17 cellular contexts compared by ENCODE assay signal in the genomic region with DNA sequence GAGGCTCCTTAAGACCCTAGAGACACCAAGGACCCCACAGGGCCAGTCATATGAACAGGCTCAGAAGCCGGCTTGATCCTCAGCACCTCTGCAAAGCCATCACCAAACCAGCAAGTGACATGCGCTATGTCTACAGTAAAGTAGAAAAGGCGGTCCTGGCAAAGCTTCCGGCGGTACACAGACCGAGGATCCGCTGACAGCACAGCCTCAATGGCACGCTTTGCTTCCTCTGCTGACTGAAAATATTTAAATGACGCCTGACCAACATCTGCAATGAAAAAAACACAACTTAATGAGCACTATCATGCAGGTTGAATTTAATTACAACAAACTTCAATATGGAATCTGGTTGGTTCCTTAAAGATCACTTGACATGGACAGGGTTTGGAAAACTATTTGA. TPM values are rescaled to one million over a fixed set of nuclear protein-coding genes. Genes with fewer than 3 reads are reported as not detected.
DNase-seq lines count a peak whose midpoint lies in the region; ATAC-seq and TF ChIP-seq lines count a peak whose summit lies in the region.
"Had no signal": no experiment of that assay in that cellular context is flagged by ENCODE, and none has a peak within 500 bp of the region (broad histone marks: within the 10 kb centered on the region; RNA-seq: fewer than 3 reads in every experiment).

No MANE protein-coding gene starts in this region.

- H3K36me3 ChIP-seq in effector memory CD4-positive, alpha-beta T cell (ENCODE audit: control insufficient read depth, insufficient read depth, low read length), result peaks cover 6% of the 10 kb centered on the region
- peaks cover 56% of the 10 kb centered on the region for H3K36me3 ChIP-seq in OCI-LY7 (ENCODE audit: insufficient read depth, low read length)

- peak overlapping the region; percentile 65 for H3K4me3 Mint-ChIP-seq in activated CD8-positive, alpha-beta memory T cell treated with anti-CD3 and anti-CD28 coated beads, Interleukin-2, amount 10 ng/mL, durations not matched to agents 7 days and 5 days
- peak overlapping the region; percentile 63 for H3K4me3 Mint-ChIP-seq in activated T-cell treated with anti-CD3 and anti-CD28 coated beads, Interleukin-2, amount 50 U/mL, for 4 hours

- H3K4me3 ChIP-seq in effector memory CD4-positive, alpha-beta T cell (ENCODE audit: insufficient read depth, low read depth, low read length, poor library complexity, severe bottlenecking), result peak overlapping the region; percentile 30
- H3K4me3 ChIP-seq in OCI-LY7 (ENCODE audit: low read depth, low read length, poor library complexity, severe bottlenecking), result no peak overlapping the region
- H3K4me3 ChIP-seq: breast epithelium, upper lobe of left lung had no signal

- no peaks in the 10 kb centered on the region for H3K27me3 ChIP-seq in effector memory CD4-positive, alpha-beta T cell (replicated peaks; ENCODE audit: control insufficient read depth, insufficient read depth, low read length, poor library complexity, severe bottlenecking)
- H3K27me3 ChIP-seq: breast epithelium, upper lobe of left lung had no signal

- H3K27ac ChIP-seq in effector memory CD4-positive, alpha-beta T cell (ENCODE audit: insufficient read depth, low read length, poor library complexity, severe bottlenecking), result peak overlapping the region; percentile 86
- no peak overlapping the region for H3K27ac ChIP-seq in OCI-LY7 (ENCODE audit: low read depth, low read length, poor library complexity, severe bottlenecking)
- H3K27ac ChIP-seq: breast epithelium, epithelial cell of prostate had no signal

- ATAC-seq in activated CD8-positive, alpha-beta memory T cell treated with anti-CD3 and anti-CD28 coated beads, Interleukin-2, amount 10 ng/mL, durations not matched to agents 7 days and 5 days, result peak; percentile 80
- peak; percentile 56 for ATAC-seq in activated T-cell treated with anti-CD3 and anti-CD28 coated beads, Interleukin-2, amount 50 U/mL, for 4 hours
- ATAC-seq in stimulated activated naive CD8-positive, alpha-beta T cell treated with anti-CD3 and anti-CD28 coated beads, Interleukin-15, Interleukin-2, amounts not matched to agents 100 U/mL and 50 U/mL, for 24 hours, result peak; percentile 62
- ATAC-seq in GM19328 (IDR thresholded peaks at IDR 0.05; ENCODE audit: unreplicated experiment), result no peak

- H4K20me1 ChIP-seq in OCI-LY7 (ENCODE audit: insufficient read depth, low read length), result no peaks in the 10 kb centered on the region

- peak; percentile 84 for DNase-seq in activated CD8-positive, alpha-beta memory T cell treated with anti-CD3 and anti-CD28 coated beads, Interleukin-2, amount 10 ng/mL, durations not matched to agents 7 days and 5 days
- no peak for DNase-seq in activated CD8-positive, alpha-beta memory T cell treated with anti-CD3 and anti-CD28 coated beads for 24 hours
- DNase-seq in activated T-cell treated with anti-CD3 and anti-CD28 coated beads, Interleukin-2, amount 50 U/mL, for 4 hours, result no peak
- peak in 2 of 3 donors; percentile 35 to 50 for DNase-seq in effector memory CD4-positive, alpha-beta T cell
- DNase-seq in stimulated activated naive CD8-positive, alpha-beta T cell treated with anti-CD3 and anti-CD28 coated beads, Interleukin-15, Interleukin-2, amounts not matched to agents 100 U/mL and 50 U/mL, for 24 hours, result peak; percentile 32
- DNase-seq in NCI-H1694 treated with DMSO at 0.1 percent for 48 hours (lab: John Stamatoyannopoulos, UW), result no peak
- DNase-seq in OCI-LY7 (ENCODE audit: low spot score), result no peak
- DNase-seq: 8988T, Calu3, naive B cell, NCI-H2171 treated with DMSO at 0.1 percent for 48 hours, upper lobe of left lung had no signal

- H3K9me3 ChIP-seq in effector memory CD4-positive, alpha-beta T cell (ENCODE audit: control insufficient read depth, low read length), result no peaks in the 10 kb centered on the region
- no peaks in the 10 kb centered on the region for H3K9me3 ChIP-seq in OCI-LY7 (ENCODE audit: low read length)
- H3K9me3 ChIP-seq: breast epithelium, upper lobe of left lung had no signal

- H3K4me1 ChIP-seq in effector memory CD4-positive, alpha-beta T cell (ENCODE audit: control insufficient read depth, insufficient read depth, low read length, poor library complexity, severe bottlenecking), result peaks cover 72% of the 10 kb centered on the region
- H3K4me1 ChIP-seq in OCI-LY7 (ENCODE audit: insufficient read depth, low read length, poor library complexity, severe bottlenecking), result peaks cover 8% of the 10 kb centered on the region
- H3K4me1 ChIP-seq: breast epithelium had no signal

- H3K4me2 ChIP-seq in OCI-LY7 (ENCODE audit: low read length), result no peak overlapping the region

- TF ChIP-seq CTCF in OCI-LY7 (conservative IDR thresholded peaks at IDR 0.05; ENCODE audit: low read length), result no peak

- 0 out of 2 replicates have a peak, but pooled peaks cover 4% of the 10 kb centered on the region for H3K79me2 ChIP-seq in OCI-LY7 (ENCODE audit: insufficient read depth, low read depth, low read length)

- H3K27ac Mint-ChIP-seq in activated CD8-positive, alpha-beta memory T cell treated with anti-CD3 and anti-CD28 coated beads, Interleukin-2, amount 10 ng/mL, durations not matched to agents 7 days and 5 days, result peak overlapping the region; percentile 94

- CTCF ChIA-PET in activated CD8-positive, alpha-beta memory T cell treated with anti-CD3 and anti-CD28 coated beads, Interleukin-2, amount 10 ng/mL, durations not matched to agents 7 days and 5 days (lab: Charles Lee), result interaction anchor here (0.9 to 10.2 kb wide), 5 partner anchors 9 to 130 kb away, joined by 3 to 134 read pairs (median 5); a partner anchor contains a TSS
- CTCF ChIA-PET in OCI-LY7 (lab: Charles Lee; ENCODE audit: unreplicated experiment), result no interaction called here

- H3K4me1 Mint-ChIP-seq in activated CD8-positive, alpha-beta memory T cell treated with anti-CD3 and anti-CD28 coated beads, Interleukin-2, amount 10 ng/mL, durations not matched to agents 7 days and 5 days, result peaks cover 57% of the 10 kb centered on the region
- peaks cover 86% of the 10 kb centered on the region for H3K4me1 Mint-ChIP-seq in activated T-cell treated with anti-CD3 and anti-CD28 coated beads, Interleukin-2, amount 50 U/mL, for 4 hours (ENCODE audit: low read depth)

- BruUV-seq in OCI-LY7 (replicated peaks; lab: Mats Ljungman, UMichigan), result no TSS peak

- no peaks in the 10 kb centered on the region for H3K27me3 Mint-ChIP-seq in activated CD8-positive, alpha-beta memory T cell treated with anti-CD3 and anti-CD28 coated beads, Interleukin-2, amount 10 ng/mL, durations not matched to agents 7 days and 5 days
- H3K27me3 Mint-ChIP-seq in activated T-cell treated with anti-CD3 and anti-CD28 coated beads, Interleukin-2, amount 50 U/mL, for 4 hours (ENCODE audit: low read depth), result no peaks in the 10 kb centered on the region
- H3K27me3 Mint-ChIP-seq: naive B cell had no signal

- peaks cover 23% of the 10 kb centered on the region for H3K36me3 Mint-ChIP-seq in activated CD8-positive, alpha-beta memory T cell treated with anti-CD3 and anti-CD28 coated beads, Interleukin-2, amount 10 ng/mL, durations not matched to agents 7 days and 5 days
- H3K36me3 Mint-ChIP-seq in activated T-cell treated with anti-CD3 and anti-CD28 coated beads, Interleukin-2, amount 50 U/mL, for 4 hours (ENCODE audit: insufficient read depth), result peaks cover 22% of the 10 kb centered on the region

- POLR2A ChIA-PET in OCI-LY7 (lab: Charles Lee), result no interaction called here

- H2AFZ ChIP-seq in OCI-LY7 (ENCODE audit: low read length), result no peak overlapping the region

- intact Hi-C loops in OCI-LY7 (cut with micrococcal nuclease; ENCODE audit: unreplicated experiment), result loop anchor here (5.0 kb wide), 1 partner anchor 437 kb away; no protein-coding TSS in a partner anchor

- no peaks in the 10 kb centered on the region for H3K9me2 ChIP-seq in OCI-LY7 (ENCODE audit: insufficient read depth, low read length)

- H3K9me3 Mint-ChIP-seq in activated CD8-positive, alpha-beta memory T cell treated with anti-CD3 and anti-CD28 coated beads, Interleukin-2, amount 10 ng/mL, durations not matched to agents 7 days and 5 days (ENCODE audit: low read depth), result no peaks in the 10 kb centered on the region
- H3K9me3 Mint-ChIP-seq in activated T-cell treated with anti-CD3 and anti-CD28 coated beads, Interleukin-2, amount 50 U/mL, for 4 hours, result no peaks in the 10 kb centered on the region
- H3K9me3 Mint-ChIP-seq: naive B cell had no signal

RNA-seq across cellular contexts. Expression of a gene that starts 17.6 kb away (rescaled TPM):
- total RNA-seq in activated CD8-positive, alpha-beta memory T cell treated with anti-CD3 and anti-CD28 coated beads, Interleukin-2, amount 10 ng/mL, durations not matched to agents 7 days and 5 days, result 10 to 100 TPM; 14.9 to 15.4 TPM
- 10 to 100 TPM; 12.3 to 16.9 (median 16.0) TPM for total RNA-seq in activated T-cell treated with anti-CD3 and anti-CD28 coated beads, Interleukin-2, amount 50 U/mL, for 4 hours
- 17.6 and 34.7 TPM in 2 replicates for total RNA-seq in OCI-LY7 (2014; rRNA removed; shearing (Covaris generic))
- 9.3 and 10.9 TPM in 2 replicates for total RNA-seq in OCI-LY7 (2022)

RNA-seq across cellular contexts. Expression of a gene that starts 33.2 kb away (rescaled TPM):
- under 1 TPM; 0.23 to 0.47 TPM for total RNA-seq in activated CD8-positive, alpha-beta memory T cell treated with anti-CD3 and anti-CD28 coated beads, Interleukin-2, amount 10 ng/mL, durations not matched to agents 7 days and 5 days
- total RNA-seq in activated T-cell treated with anti-CD3 and anti-CD28 coated beads, Interleukin-2, amount 50 U/mL, for 4 hours, result under 1 TPM; 0.46 to 0.61 (median 0.46) TPM
- 4.3 and 5.4 TPM in 2 replicates for total RNA-seq in OCI-LY7 (2014; rRNA removed; shearing (Covaris generic))
- 3.3 and 3.8 TPM in 2 replicates for total RNA-seq in OCI-LY7 (2022)
- total RNA-seq: breast epithelium, Calu3, M059J had no signal

RNA-seq across cellular contexts. Expression of a gene that starts 51.7 kb away (rescaled TPM):
- total RNA-seq in activated CD8-positive, alpha-beta memory T cell treated with anti-CD3 and anti-CD28 coated beads, Interleukin-2, amount 10 ng/mL, durations not matched to agents 7 days and 5 days, result not detected
- total RNA-seq in activated T-cell treated with anti-CD3 and anti-CD28 coated beads, Interleukin-2, amount 50 U/mL, for 4 hours, result not detected
- total RNA-seq in OCI-LY7 (2014; rRNA removed; shearing (Covaris generic)), result not detected in 2 replicates
- total RNA-seq in OCI-LY7 (2022), result not detected in 2 replicates
- total RNA-seq: activated CD8-positive, alpha-beta memory T cell treated with anti-CD3 and anti-CD28 coated beads for 36 hours; breast epithelium; M059J had no signal

Comparison
In these comparisons a context has a peak if more than half of its experiments do, and no peak if none do; other contexts are left out.
1. DNase-seq: peak in activated CD8-positive, alpha-beta memory T cell treated with anti-CD3 and anti-CD28 coated beads, Interleukin-2, amount 10 ng/mL, durations not matched to agents 7 days and 5 days (single experiment), effector memory CD4-positive, alpha-beta T cell (2 of 3) and stimulated activated naive CD8-positive, alpha-beta T cell treated with anti-CD3 and anti-CD28 coated beads, Interleukin-15, Interleukin-2, amounts not matched to agents 100 U/mL and 50 U/mL, for 24 hours (single experiment); none in activated CD8-positive, alpha-beta memory T cell treated with anti-CD3 and anti-CD28 coated beads for 24 hours (single experiment), activated T-cell treated with anti-CD3 and anti-CD28 coated beads, Interleukin-2, amount 50 U/mL, for 4 hours (single experiment), NCI-H1694 treated with DMSO at 0.1 percent for 48 hours (single experiment) and OCI-LY7 (single experiment).